Comparison of ENCODE assay signal across 9 cellular contexts in the genomic region with DNA sequence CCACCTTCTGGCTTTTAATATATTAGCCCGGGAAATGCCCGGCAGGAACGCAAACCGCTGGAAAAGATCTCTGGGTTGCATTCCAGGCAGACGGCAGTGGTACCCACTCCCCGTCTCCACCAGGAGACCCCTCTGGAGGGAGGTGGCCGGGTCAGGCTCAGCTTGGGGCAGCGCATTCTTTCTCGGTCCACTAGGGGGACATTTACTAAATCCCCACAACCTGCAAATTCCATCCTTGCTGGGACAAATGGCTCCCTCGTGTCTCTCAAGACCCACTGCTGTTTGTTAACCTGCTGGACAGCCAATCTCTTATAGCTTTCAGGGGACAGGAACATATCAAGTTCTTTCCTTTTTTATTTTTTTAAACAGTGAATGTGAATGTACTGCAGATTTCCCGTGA. TPM values are rescaled to one million over a fixed set of nuclear protein-coding genes. Genes with fewer than 3 reads are reported as not detected.
A peak's percentile ranks its signal among the peaks of the same experiment; 100 is the strongest.
DNase-seq lines count a peak whose midpoint lies in the region; ATAC-seq, FAIRE-seq and TF ChIP-seq lines count a peak whose summit lies in the region.
"Had no signal": no experiment of that assay in that cellular context is flagged by ENCODE, and none has a peak within 500 bp of the region (broad histone marks: within the 10 kb centered on the region; RNA-seq: fewer than 3 reads in every experiment).

No MANE protein-coding gene starts in this region.

- H3K4me3 ChIP-seq in AG09309 (ENCODE audit: control insufficient read depth, low read depth, low read length) (no peak overlapping the region), GM23248 (no peak overlapping the region), WERI-Rb-1 (ENCODE audit: low read depth, low read length) (no peak overlapping the region), keratinocyte (ENCODE audit: control insufficient read depth in 2 of 3, extremely low read depth in 1 of 3, insufficient read depth in 2 of 3, low read depth in 1 of 3, low read length in 3 of 3) (no peak overlapping the region)

- DNase-seq in AG09309 (ENCODE audit: low read depth) (no peak), GM23248 (peak; percentile 3), WERI-Rb-1 (peak; percentile 20), keratinocyte (ENCODE audit: low read depth, low spot score) (no peak), NCI-H128 (lab: John Stamatoyannopoulos, UW; ENCODE audit: unreplicated experiment) (no peak), superior temporal gyrus (ENCODE audit: extremely low spot score) (no peak), sciatic nerve (ENCODE audit: low spot score) (no peak)
- DNase-seq: NCI-H2171 had no signal

- no peak overlapping the region for H2AFZ ChIP-seq in GM23248
- H2AFZ ChIP-seq in keratinocyte (ENCODE audit: control insufficient read depth, low read length) = no peak overlapping the region

- H3K27ac ChIP-seq in GM23248 (no peak overlapping the region), WERI-Rb-1 (no peak overlapping the region), keratinocyte (ENCODE audit: control insufficient read depth, insufficient read depth, low read length) (no peak overlapping the region)

- H3K9me1 ChIP-seq in keratinocyte (ENCODE audit: control insufficient read depth, extremely low read depth, insufficient read depth, low read length) = no peaks in the 10 kb centered on the region

- ATAC-seq in HG03097 (IDR thresholded peaks at IDR 0.05; ENCODE audit: low FRiP score, unreplicated experiment) (no peak), sciatic nerve (no peak)

- H3K27me3 ChIP-seq in GM23248 (replicated peaks; ENCODE audit: insufficient read depth) = no peaks in the 10 kb centered on the region
- no peaks in the 10 kb centered on the region for H3K27me3 ChIP-seq in WERI-Rb-1 (ENCODE audit: insufficient read depth, low read depth, severe bottlenecking)
- peaks cover 27% of the 10 kb centered on the region for H3K27me3 ChIP-seq in keratinocyte (ENCODE audit: control insufficient read depth, extremely low read depth, insufficient read depth, low read length)

- H3K4me2 ChIP-seq in GM23248 (ENCODE audit: unreplicated experiment) = no peak overlapping the region
- H3K4me2 ChIP-seq in keratinocyte (ENCODE audit: control insufficient read depth, extremely low read depth, insufficient read depth, low read depth, low read length) = no peak overlapping the region

- TF ChIP-seq CTCF in AG09309 (IDR thresholded peaks at IDR 0.05; ENCODE audit: control insufficient read depth, insufficient read depth, low read depth, low read length, missing control alignments) (peak; percentile 3), WERI-Rb-1 (IDR thresholded peaks at IDR 0.05; ENCODE audit: low read depth, low read length) (peak; percentile 67), keratinocyte (optimal IDR thresholded peaks at IDR 0.05 in 1 of 3, IDR thresholded peaks at IDR 0.05 in 1 of 3, conservative IDR thresholded peaks at IDR 0.05 in 1 of 3; ENCODE audit: extremely low read depth in 1 of 3, insufficient read depth in 2 of 3, low read length in 3 of 3) (peak; percentile 39 to 48 (median 42))

- dilution Hi-C loops in keratinocyte (cut with MboI; ENCODE audit: extremely low pct_ligation_motif_present, low sequenced_read_pairs) = no loop called here

- no peak overlapping the region for H3K9ac ChIP-seq in GM23248
- H3K9ac ChIP-seq in keratinocyte (ENCODE audit: control insufficient read depth, extremely low read depth, insufficient read depth, low read length) = no peak overlapping the region

- FAIRE-seq in keratinocyte (lab: Jason Lieb, UNC) = no peak

- no peaks in the 10 kb centered on the region for H3K4me1 ChIP-seq in GM23248 (ENCODE audit: insufficient read depth)
- no peaks in the 10 kb centered on the region for H3K4me1 ChIP-seq in keratinocyte (ENCODE audit: control insufficient read depth, extremely low read depth, insufficient read depth, low read length)

- H4K20me1 ChIP-seq in GM23248 (ENCODE audit: insufficient read depth) = no peaks in the 10 kb centered on the region
- H4K20me1 ChIP-seq in keratinocyte (ENCODE audit: control insufficient read depth, extremely low read depth, insufficient read depth, low read length) = no peaks in the 10 kb centered on the region

- no peaks in the 10 kb centered on the region for H3K9me3 ChIP-seq in GM23248 (ENCODE audit: low read depth)
- H3K9me3 ChIP-seq in WERI-Rb-1 (ENCODE audit: severe bottlenecking) = no peaks in the 10 kb centered on the region
- H3K9me3 ChIP-seq in keratinocyte (ENCODE audit: control insufficient read depth, low read depth, low read length) = no peaks in the 10 kb centered on the region

- H3K79me2 ChIP-seq in GM23248 (ENCODE audit: insufficient read depth) (no peaks in the 10 kb centered on the region), keratinocyte (ENCODE audit: control insufficient read depth, insufficient read depth, low read length) (no peaks in the 10 kb centered on the region)

- no peaks in the 10 kb centered on the region for H3K36me3 ChIP-seq in GM23248 (ENCODE audit: low read depth)
- no peaks in the 10 kb centered on the region for H3K36me3 ChIP-seq in WERI-Rb-1
- H3K36me3 ChIP-seq in keratinocyte (ENCODE audit: control insufficient read depth in 2 of 2, extremely low read depth in 1 of 2, insufficient read depth in 2 of 2, low read length in 2 of 2) = no peaks in the 10 kb centered on the region

- H3K9me2 ChIP-seq in GM23248 (ENCODE audit: insufficient read depth) = no peaks in the 10 kb centered on the region

- in situ Hi-C loops in GM23248 (cut with MboI) = no loop called here

- H3F3A ChIP-seq in GM23248 (ENCODE audit: insufficient read depth) = no peaks in the 10 kb centered on the region

- 22 to 25% methylated on average over 11 of the region's 11 CpGs for WGBS in GM23248 (ENCODE audit: low coverage in 1 of 2, low lambda C conversion rate in 2 of 2, missing lambda C conversion rate in 2 of 2), 2 experiments

- intact Hi-C loops in sciatic nerve (cut with DNase I) = no loop called here

RNA-seq across cellular contexts. Expression of a gene that starts 45.8 kb away (rescaled TPM):
- not detected in 2 replicates for total RNA-seq in GM23248 (2014; rRNA removed; shearing (Covaris generic))
- polyA plus RNA-seq in GM23248 (2016; fragmentation: Nextera tagmentation; extraction: Ambion mirVana) (not detected in 2 replicates), keratinocyte (4.1 to 7.2 TPM (median 4.3 TPM) in 3 replicates)
- polyA plus RNA-seq in keratinocyte (2011; ENCODE audit: low read depth) = 0.69 TPM
- 4.8 and 9.0 TPM in 2 replicates for polyA plus RNA-seq in keratinocyte (2011; cell fraction: cytosol; rRNA removed)
- 7.1 and 9.2 TPM in 2 replicates for polyA plus RNA-seq in keratinocyte (2011; cell fraction: nucleus; rRNA removed)
- polyA plus RNA-seq in keratinocyte (2012; ENCODE audit: low replicate concordance) = 0.51 and 10.1 TPM in 2 replicates
- polyA minus RNA-seq in keratinocyte = 3.9 to 22.2 TPM (median 12.4 TPM) in 3 replicates
- polyA minus RNA-seq in keratinocyte (2011; cell fraction: cytosol; rRNA and poly(A)+ RNA removed) = 10.9 TPM
- 4.1 and 10.1 TPM in 2 replicates for polyA minus RNA-seq in keratinocyte (2011; cell fraction: nucleus; rRNA and poly(A)+ RNA removed)
- 3.9 TPM for total RNA-seq in sciatic nerve

Comparison
In these comparisons a context has a peak if more than half of its experiments do, and no peak if none do; other contexts are left out.
1. DNase-seq: peak in GM23248 (single experiment) and WERI-Rb-1 (single experiment); none in AG09309 (single experiment), keratinocyte (single experiment), NCI-H128 (single experiment), superior temporal gyrus (single experiment) and sciatic nerve (single experiment).
2. CTCF ChIP-seq: peak in every context shown above with its lines; median percentile 67 in WERI-Rb-1; 42 in keratinocyte; 3 in AG09309.